ENCODE assay signal across 16 cellular contexts in genomic region chr10:30781571-30782542, GRCh38.
DNase-seq lines count a peak whose midpoint lies in the region; ATAC-seq, FAIRE-seq and TF ChIP-seq lines count a peak whose summit lies in the region.
"Had no signal": no experiment of that assay in that cellular context is flagged by ENCODE, and none has a peak within 500 bp of the region (broad histone marks: within the 10 kb centered on the region; RNA-seq: fewer than 3 reads in every experiment).

No MANE protein-coding gene starts in this region.

- no peaks in the 10 kb centered on the region for H3K36me3 ChIP-seq in GM12878 (ENCODE audit: control insufficient read depth in 2 of 2, insufficient read depth in 2 of 2, low read length in 1 of 2)
- H3K36me3 ChIP-seq in lower lobe of right lung: no peaks in the 10 kb centered on the region
- H3K36me3 ChIP-seq: thoracic aorta had no signal

- H3K4me3 Mint-ChIP-seq in activated CD8-positive, alpha-beta memory T cell treated with anti-CD3 and anti-CD28 coated beads, Interleukin-2, amount 10 ng/mL, durations not matched to agents 7 days and 5 days: no peak overlapping the region
- H3K4me3 Mint-ChIP-seq in activated T-cell treated with anti-CD3 and anti-CD28 coated beads, Interleukin-2, amount 50 U/mL, for 72 hours: no peak overlapping the region
- H3K4me3 Mint-ChIP-seq: activated naive CD8-positive, alpha-beta T cell treated with anti-CD3 and anti-CD28 coated beads, Interleukin-2, amount 50 U/mL, for 24 hours; T-cell had no signal

- H3K27me3 ChIP-seq in GM12878 (replicated peaks in 1 of 2; ENCODE audit: control insufficient read depth in 2 of 2, insufficient read depth in 2 of 2, low read length in 1 of 2) (no peaks in the 10 kb centered on the region), lower lobe of right lung (ENCODE audit: low read depth) (no peaks in the 10 kb centered on the region)

- CTCF ChIA-PET in activated CD8-positive, alpha-beta memory T cell treated with anti-CD3 and anti-CD28 coated beads, Interleukin-2, amount 10 ng/mL, durations not matched to agents 7 days and 5 days (lab: Charles Lee): interaction anchor here (0.5 to 8.4 kb wide), 6 partner anchors 18 to 1413 kb away, joined by 3 to 79 read pairs (median 8); partner anchors contain the start of gene ZNF438
- CTCF ChIA-PET in GM12878 (lab: Yijun Ruan, JAX): interaction anchor here (0.9 to 4.7 kb wide), 14 partner anchors 12 to 988 kb away, joined by 3 to 24 read pairs (median 4); no protein-coding TSS in a partner anchor
- CTCF ChIA-PET in RWPE1 (lab: Yijun Ruan, JAX): no interaction called here

- no peak for TF ChIP-seq CTCF in GM12878 (IDR thresholded peaks at IDR 0.05 in 2 of 3, conservative IDR thresholded peaks at IDR 0.05 in 1 of 3; ENCODE audit: control insufficient read depth in 2 of 3, extremely low read depth in 1 of 3, insufficient read depth in 1 of 3, low read depth in 3 of 3, low read length in 3 of 3)
- no peak for TF ChIP-seq CTCF in lower lobe of right lung (IDR thresholded peaks at IDR 0.05)
- TF ChIP-seq CTCF in RWPE1 (conservative IDR thresholded peaks at IDR 0.05; ENCODE audit: low read depth): no peak

- H3K9me3 Mint-ChIP-seq in activated CD8-positive, alpha-beta memory T cell treated with anti-CD3 and anti-CD28 coated beads, Interleukin-2, amount 10 ng/mL, durations not matched to agents 7 days and 5 days (ENCODE audit: low read depth): no peaks in the 10 kb centered on the region
- H3K9me3 Mint-ChIP-seq in activated T-cell treated with anti-CD3 and anti-CD28 coated beads, Interleukin-2, amount 50 U/mL, for 72 hours: no peaks in the 10 kb centered on the region
- H3K9me3 Mint-ChIP-seq: activated naive CD8-positive, alpha-beta T cell treated with anti-CD3 and anti-CD28 coated beads, Interleukin-2, amount 50 U/mL, for 24 hours; T-cell had no signal

- H3K4me3 ChIP-seq in GM12878 (no peak overlapping the region), lower lobe of right lung (no peak overlapping the region)
- H3K4me3 ChIP-seq: thoracic aorta had no signal

- no peak overlapping the region for H3K4me2 ChIP-seq in GM12878 (ENCODE audit: control insufficient read depth, insufficient read depth)

- H3K9me3 ChIP-seq in GM12878 (replicated peaks; ENCODE audit: control insufficient read depth, insufficient read depth, low read length) (no peaks in the 10 kb centered on the region), lower lobe of right lung (no peaks in the 10 kb centered on the region)
- H3K9me3 ChIP-seq: thoracic aorta had no signal

- RAD21 ChIA-PET in GM12878 (lab: Charles Lee; ENCODE audit: unreplicated experiment): interaction anchor here (0.8 to 3.7 kb wide), 12 partner anchors 27 to 1027 kb away, joined by 3 to 35 read pairs (median 7); no protein-coding TSS in a partner anchor

- peaks cover 15% of the 10 kb centered on the region for H3K4me1 ChIP-seq in GM12878 (ENCODE audit: control insufficient read depth, insufficient read depth, low read length)
- H3K4me1 ChIP-seq in lower lobe of right lung: peaks cover 24% of the 10 kb centered on the region

- DNase-seq in activated CD8-positive, alpha-beta memory T cell treated with anti-CD3 and anti-CD28 coated beads, Interleukin-2, amount 10 ng/mL, durations not matched to agents 7 days and 5 days: no peak
- no peak for DNase-seq in activated CD8-positive, alpha-beta memory T cell treated with anti-CD3 and anti-CD28 coated beads, Interleukin-2, amount 50 U/mL, for 4 hours
- DNase-seq in GM12878 (ENCODE audit: low read depth, low spot score) (no peak), lower lobe of right lung (no peak), substantia nigra (lab: John Stamatoyannopoulos, UW) (peak; percentile 46 to 98 (median 90)), RWPE1 (ENCODE audit: low spot score) (no peak), NOMO-1 (lab: John Stamatoyannopoulos, UW; ENCODE audit: unreplicated experiment in 2 of 2) (no peak)
- no peak for DNase-seq in activated T-cell treated with anti-CD3 and anti-CD28 coated beads, Interleukin-2, amount 50 U/mL, for 72 hours
- DNase-seq: activated CD8-positive, alpha-beta memory T cell treated with anti-CD3 and anti-CD28 coated beads for 24 hours; activated naive CD8-positive, alpha-beta T cell treated with anti-CD3 and anti-CD28 coated beads, Interleukin-2, amount 50 U/mL, for 24 hours; NCI-H1105; NCI-H774; stimulated activated CD4-positive, alpha-beta T cell treated with anti-CD3 and anti-CD28 coated beads, Interleukin-4, amount 100 ng/mL, for 24 hours; T-cell had no signal

- BruUV-seq in GM12878 (replicated peaks; lab: Mats Ljungman, UMichigan): no TSS peak

- ATAC-seq in activated CD8-positive, alpha-beta memory T cell treated with anti-CD3 and anti-CD28 coated beads, Interleukin-2, amount 10 ng/mL, durations not matched to agents 7 days and 5 days: no peak
- ATAC-seq in GM12878 (no peak), lower lobe of right lung (no peak)
- no peak for ATAC-seq in activated T-cell treated with anti-CD3 and anti-CD28 coated beads, Interleukin-2, amount 50 U/mL, for 72 hours (replicated peaks in 1 of 2)
- ATAC-seq: activated naive CD8-positive, alpha-beta T cell treated with anti-CD3 and anti-CD28 coated beads, Interleukin-2, amount 50 U/mL, for 24 hours; T-cell had no signal

- TF ChIP-seq POLR2A in GM12878 (IDR thresholded peaks at IDR 0.05; ENCODE audit: low read depth, low read length): no peak

- POLR2A ChIA-PET in GM12878 (lab: Charles Lee): interaction anchor here (1.3 kb wide), 1 partner anchor 45 kb away, joined by 5 read pairs; no protein-coding TSS in a partner anchor
- POLR2A ChIA-PET in RWPE1 (lab: Yijun Ruan, JAX; ENCODE audit: low non-redundant PET): no interaction called here

- in situ Hi-C loops in GM12878 (cut with MboI): no loop called here

- SMC1A ChIA-PET in GM12878 (lab: Charles Lee; ENCODE audit: uncharacterized antibody, unreplicated experiment): interaction anchor here (0.6 to 3.8 kb wide), 11 partner anchors 8 to 1027 kb away, joined by 3 to 24 read pairs (median 6); partner anchors contain the start of gene ZNF438

- no peak for TF ChIP-seq EP300 in GM12878 (IDR thresholded peaks at IDR 0.05; ENCODE audit: borderline replicate concordance in 1 of 2, control insufficient read depth in 1 of 2, low read depth in 2 of 2, low read length in 2 of 2)

- H3K79me2 ChIP-seq in GM12878 (ENCODE audit: control insufficient read depth, insufficient read depth, low read length): no peaks in the 10 kb centered on the region

- peaks cover 14% of the 10 kb centered on the region for H3K27me3 Mint-ChIP-seq in activated CD8-positive, alpha-beta memory T cell treated with anti-CD3 and anti-CD28 coated beads, Interleukin-2, amount 10 ng/mL, durations not matched to agents 7 days and 5 days
- H3K27me3 Mint-ChIP-seq in activated T-cell treated with anti-CD3 and anti-CD28 coated beads, Interleukin-2, amount 50 U/mL, for 72 hours (ENCODE audit: low read depth): peaks cover 16% of the 10 kb centered on the region

- H3K27ac Mint-ChIP-seq in activated CD8-positive, alpha-beta memory T cell treated with anti-CD3 and anti-CD28 coated beads, Interleukin-2, amount 10 ng/mL, durations not matched to agents 7 days and 5 days: peak overlapping the region; percentile 84
- H3K27ac Mint-ChIP-seq in activated T-cell treated with anti-CD3 and anti-CD28 coated beads, Interleukin-2, amount 50 U/mL, for 72 hours: no peak overlapping the region
- H3K27ac Mint-ChIP-seq: activated naive CD8-positive, alpha-beta T cell treated with anti-CD3 and anti-CD28 coated beads, Interleukin-2, amount 50 U/mL, for 24 hours had no signal

- no peak for TF ChIP-seq RAD21 in GM12878 (IDR thresholded peaks at IDR 0.05; ENCODE audit: insufficient read depth, low read depth, low read length)

- intact Hi-C loops in GM12878 (cut with micrococcal nuclease; ENCODE audit: unreplicated experiment): loop anchor here (2.0 to 10.0 kb wide), 6 partner anchors 43 to 603 kb away; partner anchors contain the start of gene ZNF438
- intact Hi-C loops in lower lobe of right lung (cut with DNase I): no loop called here

- peaks cover 21% of the 10 kb centered on the region for H3K4me1 Mint-ChIP-seq in activated CD8-positive, alpha-beta memory T cell treated with anti-CD3 and anti-CD28 coated beads, Interleukin-2, amount 10 ng/mL, durations not matched to agents 7 days and 5 days
- H3K4me1 Mint-ChIP-seq in activated T-cell treated with anti-CD3 and anti-CD28 coated beads, Interleukin-2, amount 50 U/mL, for 72 hours (ENCODE audit: low read depth): peaks cover 23% of the 10 kb centered on the region

- WGBS in GM12878 (ENCODE audit: insufficient coverage, insufficient replicate concordance, low lambda C conversion rate, missing lambda C conversion rate): 82% methylated on average over 23 of the region's 23 CpGs

- H3K9ac ChIP-seq in GM12878 (ENCODE audit: control insufficient read depth, insufficient read depth, low read length): peak overlapping the region; percentile 3; the same call in 1 of the 2 replicates

- H3K27ac ChIP-seq in GM12878 (ENCODE audit: control insufficient read depth, insufficient read depth): peak overlapping the region; percentile 53
- peak overlapping the region; percentile 97 for H3K27ac ChIP-seq in lower lobe of right lung
- peak overlapping the region; percentile 97 for H3K27ac ChIP-seq in substantia nigra (ENCODE audit: low read depth, low read length, poor library complexity, severe bottlenecking)
- no peak overlapping the region for H3K27ac ChIP-seq in RWPE1

- no peak for FAIRE-seq in GM12878 (lab: Jason Lieb, UNC)
- FAIRE-seq: islet of Langerhans had no signal

- no peaks in the 10 kb centered on the region for H4K20me1 ChIP-seq in GM12878 (ENCODE audit: control insufficient read depth, insufficient read depth)

- H2AFZ ChIP-seq in GM12878 (ENCODE audit: control insufficient read depth, low read depth, low read length): no peak overlapping the region

- H3K36me3 Mint-ChIP-seq in activated CD8-positive, alpha-beta memory T cell treated with anti-CD3 and anti-CD28 coated beads, Interleukin-2, amount 10 ng/mL, durations not matched to agents 7 days and 5 days: no peaks in the 10 kb centered on the region
- H3K36me3 Mint-ChIP-seq in activated T-cell treated with anti-CD3 and anti-CD28 coated beads, Interleukin-2, amount 50 U/mL, for 72 hours (ENCODE audit: insufficient read depth in 2 of 2): no peaks in the 10 kb centered on the region
- H3K36me3 Mint-ChIP-seq: T-cell had no signal

TF ChIP-seq in GM12878, 131 proteins besides CTCF, POLR2A, EP300 and RAD21 (continues in another document):
- TF ChIP-seq CHD2 (IDR thresholded peaks at IDR 0.05; ENCODE audit: borderline replicate concordance, low read depth, low read length): no peak
- TF ChIP-seq EZH2 (IDR thresholded peaks at IDR 0.05; ENCODE audit: borderline replicate concordance, control insufficient read depth, low read depth, low read length): no peak
- no peak for TF ChIP-seq EED (IDR thresholded peaks at IDR 0.05; ENCODE audit: low read depth)
- no peak for TF ChIP-seq MXI1 (IDR thresholded peaks at IDR 0.05; ENCODE audit: low read depth, low read length)
- no peak for TF ChIP-seq YY1 (IDR thresholded peaks at IDR 0.05; ENCODE audit: low read depth, low read length)
- no peak for TF ChIP-seq MTA3 (IDR thresholded peaks at IDR 0.05; ENCODE audit: borderline replicate concordance, low read length)
- TF ChIP-seq BACH1 (IDR thresholded peaks at IDR 0.05; ENCODE audit: borderline replicate concordance): no peak
- no peak for TF ChIP-seq BRCA1 (IDR thresholded peaks at IDR 0.05; ENCODE audit: low read depth, low read length)

Comparison
In these comparisons a context has a peak if more than half of its experiments do, and no peak if none do; other contexts are left out.
1. DNase-seq: peak in substantia nigra (49 of 49); none in activated CD8-positive, alpha-beta memory T cell treated with anti-CD3 and anti-CD28 coated beads, Interleukin-2, amount 10 ng/mL, durations not matched to agents 7 days and 5 days (single experiment), activated CD8-positive, alpha-beta memory T cell treated with anti-CD3 and anti-CD28 coated beads, Interleukin-2, amount 50 U/mL, for 4 hours (single experiment), GM12878 (single experiment), lower lobe of right lung (single experiment), activated T-cell treated with anti-CD3 and anti-CD28 coated beads, Interleukin-2, amount 50 U/mL, for 72 hours (0 of 2), RWPE1 (single experiment) and NOMO-1 (0 of 2).